ENCODE assay signal across 8 cellular contexts in genomic region chr17:45098869-45099616, GRCh38. TPM values are rescaled to one million over a fixed set of nuclear protein-coding genes. Genes with fewer than 3 reads are reported as not detected.
DNase-seq lines count a peak whose midpoint lies in the region; ATAC-seq and TF ChIP-seq lines count a peak whose summit lies in the region.

No MANE protein-coding gene starts in this region.

- DNase-seq in DMS114 treated with DMSO at 0.1 percent for 48 hours (lab: John Stamatoyannopoulos, UW; ENCODE audit: unreplicated experiment) = peak; percentile 34
- peak; percentile 62 for DNase-seq in LHCN-M2 (ENCODE audit: low read depth)
- peak; percentile 80 for DNase-seq in RPMI8226
- DNase-seq in activated effector memory CD4-positive, alpha-beta T cell treated with anti-CD3 and anti-CD28 coated beads, Interleukin-2, amount 50 U/mL, for 16 hours = peak; percentile 89
- peak; percentile 83 for DNase-seq in fibroblast of villous mesenchyme (ENCODE audit: low read depth)
- peak in 52 of 56 donors; percentile 17 to 88 (median 58) for DNase-seq in nucleus accumbens (lab: John Stamatoyannopoulos, UW)

- no peaks in the 10 kb centered on the region for H3K27me3 ChIP-seq in subcutaneous abdominal adipose tissue (ENCODE audit: control insufficient read depth in 5 of 5, insufficient read depth in 4 of 5, low read length in 5 of 5)

- no peaks in the 10 kb centered on the region for H3K9me3 ChIP-seq in subcutaneous abdominal adipose tissue (ENCODE audit: control insufficient read depth in 5 of 5, low read length in 5 of 5)

- H3K27ac ChIP-seq in subcutaneous abdominal adipose tissue (ENCODE audit: low read depth, low read length) = peak overlapping the region; percentile 39

- H3K4me1 ChIP-seq in subcutaneous abdominal adipose tissue (ENCODE audit: control insufficient read depth in 5 of 5, insufficient read depth in 5 of 5, low read length in 5 of 5) = peaks cover 4 to 31% (median 23%) of the 10 kb centered on the region in 5 donors

- H3K9ac ChIP-seq in subcutaneous abdominal adipose tissue (ENCODE audit: low read length in 5 of 5) = no peak overlapping the region

- peaks cover 0 to 87% (median 74%) of the 10 kb centered on the region in 5 donors for H3K36me3 ChIP-seq in subcutaneous abdominal adipose tissue (ENCODE audit: control insufficient read depth in 5 of 5, insufficient read depth in 5 of 5, low read length in 5 of 5)

- H3K4me3 ChIP-seq in fibroblast of villous mesenchyme (ENCODE audit: low read depth, low read length) (no peak overlapping the region), subcutaneous abdominal adipose tissue (ENCODE audit: low read depth in 1 of 5, low read length in 5 of 5) (no peak overlapping the region)

- ATAC-seq in HG03442 (IDR thresholded peaks at IDR 0.05; ENCODE audit: unreplicated experiment) = no peak

- peak; percentile 90 for TF ChIP-seq CTCF in fibroblast of villous mesenchyme (IDR thresholded peaks at IDR 0.05; ENCODE audit: insufficient read depth, low read depth, low read length)

RNA-seq across cellular contexts. Expression of gene PLCD3, which starts 33.3 kb away (rescaled TPM):
- 36.5 and 146 TPM in 2 replicates for total RNA-seq in LHCN-M2 (2014; rRNA removed)
- 73.9 TPM for polyA plus RNA-seq in LHCN-M2 (2012)
- 41.9 and 62.6 TPM in 2 replicates for total RNA-seq in fibroblast of villous mesenchyme

RNA-seq across cellular contexts. Expression of gene ACBD4, which starts 36.4 kb away (rescaled TPM):
- 3.1 and 4.4 TPM in 2 replicates for total RNA-seq in LHCN-M2 (2014; rRNA removed)
- 5.1 TPM for polyA plus RNA-seq in LHCN-M2 (2012)
- total RNA-seq in fibroblast of villous mesenchyme = 6.1 and 6.9 TPM in 2 replicates

RNA-seq across cellular contexts. Expression of gene NMT1, which starts 37.9 kb away (rescaled TPM):
- 80.8 and 89.8 TPM in 2 replicates for total RNA-seq in LHCN-M2 (2014; rRNA removed)
- polyA plus RNA-seq in LHCN-M2 (2012) = 75.6 TPM
- 67.0 and 78.2 TPM in 2 replicates for total RNA-seq in fibroblast of villous mesenchyme

RNA-seq across cellular contexts. Expression of gene DCAKD, which starts 47.6 kb away (rescaled TPM):
- 72.7 and 87.9 TPM in 2 replicates for total RNA-seq in LHCN-M2 (2014; rRNA removed)
- polyA plus RNA-seq in LHCN-M2 (2012) = 37.9 TPM
- 46.7 and 52.2 TPM in 2 replicates for total RNA-seq in fibroblast of villous mesenchyme

RNA-seq across cellular contexts. Expression of gene HEXIM1, which starts 49.2 kb away (rescaled TPM):
- total RNA-seq in LHCN-M2 (2014; rRNA removed) = 7.2 and 11.1 TPM in 2 replicates
- 18.9 TPM for polyA plus RNA-seq in LHCN-M2 (2012)
- total RNA-seq in fibroblast of villous mesenchyme = 8.4 and 11.7 TPM in 2 replicates

Comparison
In these comparisons a context has a peak if more than half of its experiments do, and no peak if none do; other contexts are left out.
1. DNase-seq: peak in every context shown above with its lines; median percentile 89 in activated effector memory CD4-positive, alpha-beta T cell treated with anti-CD3 and anti-CD28 coated beads, Interleukin-2, amount 50 U/mL, for 16 hours; 83 in fibroblast of villous mesenchyme; 80 in RPMI8226; 62 in LHCN-M2; 58 in nucleus accumbens; 34 in DMS114 treated with DMSO at 0.1 percent for 48 hours.